ENCODE assay signal across 16 cellular contexts in genomic region chr1:29635501-29636263, GRCh38.
"Had no signal": no experiment of that assay in that cellular context is flagged by ENCODE, and none has a peak within 500 bp of the region (broad histone marks: within the 10 kb centered on the region; RNA-seq: fewer than 3 reads in every experiment).

No MANE protein-coding gene starts in this region.

- H3K4me1 Mint-ChIP-seq: memory B cell, neural crest cell had no signal

- H3K36me3 Mint-ChIP-seq: activated naive CD4-positive, alpha-beta T cell treated with anti-CD3 and anti-CD28 coated beads, Interleukin-2, amount 50 U/mL, for 72 hours; memory B cell had no signal

- ATAC-seq: activated naive CD4-positive, alpha-beta T cell treated with anti-CD3 and anti-CD28 coated beads, Interleukin-2, amount 50 U/mL, for 72 hours; effector memory CD8-positive, alpha-beta T cell; gastrocnemius medialis; left cardiac atrium; psoas muscle; right cardiac atrium; upper lobe of right lung had no signal

- H3K4me3 ChIP-seq: esophagus squamous epithelium, gastrocnemius medialis, psoas muscle, upper lobe of right lung had no signal

- H3K9me3 Mint-ChIP-seq: activated naive CD4-positive, alpha-beta T cell treated with anti-CD3 and anti-CD28 coated beads, Interleukin-2, amount 50 U/mL, for 72 hours; effector memory CD8-positive, alpha-beta T cell; memory B cell; neural crest cell had no signal

- H3K9me3 ChIP-seq: esophagus squamous epithelium, gastrocnemius medialis, psoas muscle, upper lobe of right lung had no signal

- H3K27ac Mint-ChIP-seq: effector memory CD8-positive, alpha-beta T cell; memory B cell had no signal

- H3K4me1 ChIP-seq: esophagus squamous epithelium, gastrocnemius medialis, psoas muscle, upper lobe of right lung had no signal

- H3K27ac ChIP-seq: brain microvascular endothelial cell, esophagus squamous epithelium, gastrocnemius medialis, psoas muscle, upper lobe of right lung had no signal

- H3K4me3 Mint-ChIP-seq: effector memory CD8-positive, alpha-beta T cell; memory B cell; neural crest cell had no signal

- H3K36me3 ChIP-seq: brain microvascular endothelial cell, esophagus squamous epithelium, gastrocnemius medialis, upper lobe of right lung had no signal

- H3K27me3 ChIP-seq: brain microvascular endothelial cell, gastrocnemius medialis had no signal

- DNase-seq: aorta; brain microvascular endothelial cell; central memory CD4-positive, alpha-beta T cell; effector memory CD8-positive, alpha-beta T cell; esophagus squamous epithelium; gastrocnemius medialis; left cardiac atrium; psoas muscle; right cardiac atrium; stimulated activated CD4-positive, alpha-beta T cell treated with anti-CD3 and anti-CD28 coated beads, Interleukin-4, amount 100 ng/mL, for 24 hours; stimulated activated naive CD8-positive, alpha-beta T cell treated with anti-CD3 and anti-CD28 coated beads, Interleukin-15, Interleukin-2, amounts not matched to agents 100 U/mL and 50 U/mL, for 24 hours; T-helper 9 cell; upper lobe of right lung had no signal
